ENCODE assay signal across 6 cellular contexts in the genomic region with DNA sequence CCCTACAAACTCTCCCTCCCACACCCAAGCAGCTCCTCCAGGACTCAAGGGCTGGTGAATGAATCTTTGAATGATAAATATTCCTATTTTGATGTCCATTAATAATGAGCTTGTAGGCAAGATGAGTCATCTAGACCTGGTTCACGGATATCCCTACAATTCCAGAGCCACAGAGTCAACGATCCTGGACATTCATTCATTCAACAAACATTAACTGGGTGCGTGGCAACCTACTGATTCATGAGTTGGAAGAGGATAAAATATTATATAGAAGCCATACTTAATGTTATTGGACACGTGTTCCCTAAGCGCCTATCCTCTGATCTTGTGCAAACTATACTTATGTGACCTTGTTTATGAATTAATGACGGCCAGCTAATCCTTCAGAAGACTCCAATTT.
DNase-seq lines count a peak whose midpoint lies in the region; ATAC-seq and TF ChIP-seq lines count a peak whose summit lies in the region.

No MANE protein-coding gene starts in this region.

- peak overlapping the region; percentile 36 for H2AFZ ChIP-seq in SU-DHL-6 (ENCODE audit: low read depth, low read length, severe bottlenecking)

- peaks cover 0 to 18% (median 0%) of the 10 kb centered on the region in 11 experiments; a peak in 2 of 22 replicates for H4K20me1 ChIP-seq in BLaER1 treated with 17β-estradiol and CSF1 and Interleukin-3, amounts not matched to agents 10 nM and 100 nM
- H4K20me1 ChIP-seq in SU-DHL-6 (ENCODE audit: low read depth, low read length) = no peaks in the 10 kb centered on the region

- peak overlapping the region in 2 of 10 experiments; percentile 63 to 64; a peak in 4 of 20 replicates for H3K4me3 ChIP-seq in BLaER1 treated with 17β-estradiol and CSF1 and Interleukin-3, amounts not matched to agents 10 nM and 100 nM
- no peak overlapping the region for H3K4me3 ChIP-seq in SU-DHL-6 (ENCODE audit: insufficient read depth, low read length, poor library complexity, severe bottlenecking)

- no peaks in the 10 kb centered on the region for H3F3A ChIP-seq in SU-DHL-6 (ENCODE audit: insufficient read depth)

- peaks cover 0 to 7% (median 0%) of the 10 kb centered on the region in 11 experiments; a peak in 5 of 22 replicates for H3K27me3 ChIP-seq in BLaER1 treated with 17β-estradiol and CSF1 and Interleukin-3, amounts not matched to agents 10 nM and 100 nM
- H3K27me3 ChIP-seq in SU-DHL-6 (ENCODE audit: low read length) = no peaks in the 10 kb centered on the region

- peak overlapping the region in 9 of 11 experiments; percentile 4 to 89 (median 36); a peak in 11 of 22 replicates for H3K4me2 ChIP-seq in BLaER1 treated with 17β-estradiol and CSF1 and Interleukin-3, amounts not matched to agents 10 nM and 100 nM
- H3K4me2 ChIP-seq in SU-DHL-6 (ENCODE audit: low read depth, low read length, poor library complexity, severe bottlenecking) = peak overlapping the region; percentile 53

- no peak for TF ChIP-seq CTCF in SU-DHL-6 (IDR thresholded peaks at IDR 0.05; ENCODE audit: insufficient read depth, low read length, poor library complexity, severe bottlenecking)

- no peak overlapping the region for H3K27ac ChIP-seq in BLaER1 treated with 17β-estradiol and CSF1 and Interleukin-3, amounts not matched to agents 10 nM and 100 nM
- H3K27ac ChIP-seq in SU-DHL-6 (ENCODE audit: low read depth, low read length) = no peak overlapping the region

- no peaks in the 10 kb centered on the region for H3K36me3 ChIP-seq in BLaER1 treated with 17β-estradiol and CSF1 and Interleukin-3, amounts not matched to agents 10 nM and 100 nM
- no peaks in the 10 kb centered on the region for H3K36me3 ChIP-seq in SU-DHL-6 (ENCODE audit: low read length)

- no peaks in the 10 kb centered on the region for H3K9me3 ChIP-seq in BLaER1 treated with 17β-estradiol and CSF1 and Interleukin-3, amounts not matched to agents 10 nM and 100 nM (replicated peaks in 1 of 11)
- no peaks in the 10 kb centered on the region for H3K9me3 ChIP-seq in SU-DHL-6 (ENCODE audit: insufficient read depth, low read length)

- H3K4me1 ChIP-seq in BLaER1 treated with 17β-estradiol and CSF1 and Interleukin-3, amounts not matched to agents 10 nM and 100 nM = peaks cover 51 to 62% (median 57%) of the 10 kb centered on the region in 10 experiments

- no peak for ATAC-seq in GM19395 (IDR thresholded peaks at IDR 0.05; ENCODE audit: unreplicated experiment)

- DNase-seq in kidney tubule cell (ENCODE audit: low spot score) = peak; percentile 93
- no peak for DNase-seq in NCI-H774 (lab: John Stamatoyannopoulos, UW)
- DNase-seq in NCI-H2029 treated with DMSO at 0.1 percent for 48 hours (lab: John Stamatoyannopoulos, UW) = no peak

- H3K9me2 ChIP-seq in SU-DHL-6 (replicated peaks; ENCODE audit: insufficient read depth, low read length) = no peaks in the 10 kb centered on the region

- H3K9ac ChIP-seq in BLaER1 treated with 17β-estradiol and CSF1 and Interleukin-3, amounts not matched to agents 10 nM and 100 nM = no peak overlapping the region
- no peak overlapping the region for H3K9ac ChIP-seq in SU-DHL-6 (ENCODE audit: low read length)

- H3K79me2 ChIP-seq in SU-DHL-6 (ENCODE audit: insufficient read depth, low read length) = no peaks in the 10 kb centered on the region
